Comparison of ENCODE assay signal across 13 cellular contexts in the genomic region with DNA sequence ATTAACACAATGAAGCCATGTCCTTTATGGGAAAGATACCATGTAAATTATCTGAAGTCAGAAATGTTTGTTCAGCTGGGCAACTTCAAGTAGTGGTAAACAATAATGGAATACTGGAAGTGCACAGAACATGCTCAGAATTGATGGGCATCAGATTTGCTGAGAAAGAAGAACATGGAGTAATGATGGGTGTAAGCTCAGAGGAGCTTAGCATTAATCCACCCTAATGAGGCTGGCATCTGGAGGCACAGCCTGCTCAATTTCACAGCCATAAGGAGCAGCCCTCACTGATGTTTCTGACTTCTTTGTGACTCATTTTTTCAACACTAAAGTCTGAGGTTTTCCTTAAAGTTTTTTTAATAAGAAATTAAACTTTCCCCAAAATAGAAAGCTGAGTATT.
DNase-seq lines count a peak whose midpoint lies in the region; ATAC-seq and TF ChIP-seq lines count a peak whose summit lies in the region.
"Had no signal": no experiment of that assay in that cellular context is flagged by ENCODE, and none has a peak within 500 bp of the region (broad histone marks: within the 10 kb centered on the region; RNA-seq: fewer than 3 reads in every experiment).

No MANE protein-coding gene starts in this region.

- H3K4me1 Mint-ChIP-seq in T-helper 2 cell treated with Interferon-gamma antibody and Interleukin-4, amounts not matched to agents 5 μg/mL and 100 μg/mL, for 36 hours (ENCODE audit: low read depth) = peaks cover 13% of the 10 kb centered on the region

- peak overlapping the region; percentile 2 for H3K27ac ChIP-seq in hepatocyte
- H3K27ac ChIP-seq: psoas muscle, stomach had no signal

- no peaks in the 10 kb centered on the region for H3K27me3 Mint-ChIP-seq in T-helper 2 cell treated with Interferon-gamma antibody and Interleukin-4, amounts not matched to agents 5 μg/mL and 100 μg/mL, for 36 hours (ENCODE audit: low read depth)

- ATAC-seq in GM18517 (IDR thresholded peaks at IDR 0.05; ENCODE audit: unreplicated experiment) (no peak), GM21576 (IDR thresholded peaks at IDR 0.05; ENCODE audit: unreplicated experiment) (no peak)
- ATAC-seq: Panc1, psoas muscle had no signal

- no peaks in the 10 kb centered on the region for H3K9me3 ChIP-seq in hepatocyte (ENCODE audit: low read depth)
- H3K9me3 ChIP-seq: BE2C, psoas muscle, stomach had no signal

- peaks cover 71% of the 10 kb centered on the region for H3K79me2 ChIP-seq in hepatocyte

- H2AFZ ChIP-seq in hepatocyte = no peak overlapping the region

- H3K36me3 Mint-ChIP-seq in T-helper 2 cell treated with Interferon-gamma antibody and Interleukin-4, amounts not matched to agents 5 μg/mL and 100 μg/mL, for 36 hours (ENCODE audit: low read depth) = peaks cover 20% of the 10 kb centered on the region

- TF ChIP-seq CTCF in hepatocyte (IDR thresholded peaks at IDR 0.05; ENCODE audit: poor library complexity) = no peak

- no peak overlapping the region for H3K27ac Mint-ChIP-seq in T-helper 2 cell treated with Interferon-gamma antibody and Interleukin-4, amounts not matched to agents 5 μg/mL and 100 μg/mL, for 36 hours

- no peaks in the 10 kb centered on the region for H3K36me3 ChIP-seq in hepatocyte (replicated peaks; ENCODE audit: insufficient read depth, low read depth)
- H3K36me3 ChIP-seq: stomach had no signal

- no peak overlapping the region for H3K4me2 ChIP-seq in hepatocyte

- no peak overlapping the region for H3K4me3 Mint-ChIP-seq in T-helper 2 cell treated with Interferon-gamma antibody and Interleukin-4, amounts not matched to agents 5 μg/mL and 100 μg/mL, for 36 hours

- H3K4me3 ChIP-seq in hepatocyte = no peak overlapping the region
- H3K4me3 ChIP-seq: psoas muscle, stomach had no signal

- peaks cover 9% of the 10 kb centered on the region for H3K9me3 Mint-ChIP-seq in T-helper 2 cell treated with Interferon-gamma antibody and Interleukin-4, amounts not matched to agents 5 μg/mL and 100 μg/mL, for 36 hours

- H3K9me2 ChIP-seq in hepatocyte (replicated peaks; ENCODE audit: insufficient read depth) = no peaks in the 10 kb centered on the region

- H3K27me3 ChIP-seq in hepatocyte = no peaks in the 10 kb centered on the region
- H3K27me3 ChIP-seq: BE2C, stomach had no signal

- H3K4me1 ChIP-seq in hepatocyte (ENCODE audit: insufficient read depth) = peaks cover 25% of the 10 kb centered on the region
- H3K4me1 ChIP-seq: BE2C, psoas muscle had no signal

- H4K20me1 ChIP-seq in hepatocyte (ENCODE audit: insufficient read depth, poor library complexity, severe bottlenecking) = peaks cover 3% of the 10 kb centered on the region

- DNase-seq in DMS153 treated with DMSO at 0.1 percent for 48 hours (lab: John Stamatoyannopoulos, UW; ENCODE audit: unreplicated experiment) (peak; percentile 80), NCI-H1694 treated with DMSO at 0.1 percent for 48 hours (lab: John Stamatoyannopoulos, UW) (peak; percentile 66), RPMI7951 (ENCODE audit: low read depth) (peak; percentile 22), hepatocyte (ENCODE audit: low spot score) (no peak)
- DNase-seq in T-helper 2 cell treated with Interferon-gamma antibody and Interleukin-4, amounts not matched to agents 5 μg/mL and 100 μg/mL, for 36 hours (ENCODE audit: low spot score) = no peak
- no peak for DNase-seq in stimulated activated CD4-positive, alpha-beta T cell treated with anti-CD3 and anti-CD28 coated beads, Interleukin-4, amount 100 ng/mL, for 4 hours
- DNase-seq: BE2C, psoas muscle, stomach, T1000 had no signal

Comparison
In these comparisons a context has a peak if more than half of its experiments do, and no peak if none do; other contexts are left out.
1. DNase-seq: peak in DMS153 treated with DMSO at 0.1 percent for 48 hours (single experiment), NCI-H1694 treated with DMSO at 0.1 percent for 48 hours (single experiment) and RPMI7951 (single experiment); none in hepatocyte (single experiment), T-helper 2 cell treated with Interferon-gamma antibody and Interleukin-4, amounts not matched to agents 5 μg/mL and 100 μg/mL, for 36 hours (single experiment) and stimulated activated CD4-positive, alpha-beta T cell treated with anti-CD3 and anti-CD28 coated beads, Interleukin-4, amount 100 ng/mL, for 4 hours (0 of 2).